Comparison of ENCODE assay signal across 1 cellular context in the genomic region with DNA sequence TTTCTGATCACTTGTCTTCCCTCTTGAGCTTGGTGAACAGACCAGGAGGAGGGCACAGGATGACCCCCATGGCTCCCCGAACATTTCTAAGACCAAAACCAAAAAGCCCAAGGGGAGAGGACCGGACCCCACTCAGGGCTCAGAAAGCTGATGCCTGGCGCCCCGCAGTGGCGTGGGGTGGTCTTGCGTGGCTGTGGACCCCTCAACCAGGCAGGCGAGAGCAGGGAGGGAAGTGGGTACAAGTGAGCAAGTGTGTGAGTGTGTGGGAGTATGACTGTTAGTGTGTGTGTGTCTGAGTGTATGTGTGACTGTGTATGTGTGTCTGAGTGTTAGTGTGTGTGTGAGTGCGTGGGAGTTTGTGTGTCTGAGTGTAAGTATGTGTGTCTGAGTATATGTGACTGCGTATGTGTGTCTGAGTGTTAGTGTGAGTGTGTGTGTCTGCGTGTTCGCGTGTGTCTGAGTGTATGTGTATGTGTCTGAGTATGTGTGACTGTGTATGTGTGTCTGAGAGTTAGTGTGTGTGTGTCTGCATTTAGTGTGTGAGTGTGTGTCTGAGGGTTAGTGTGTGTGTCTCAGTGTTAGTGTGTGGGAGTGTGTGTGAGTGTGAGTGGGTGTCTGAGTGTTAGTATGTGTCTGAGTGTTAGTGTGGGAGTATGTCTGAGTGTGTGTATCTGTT.
TF ChIP-seq lines count a peak whose summit lies in the region.

No MANE protein-coding gene starts in this region.

TF ChIP-seq in K562, 482 proteins besides CTCF, POLR2A, EP300 and RAD21 (continued from another document and continues in another):
- TF ChIP-seq RBM25 (IDR thresholded peaks at IDR 0.05; ENCODE audit: low read depth, low read length, severe bottlenecking): no peak
- TF ChIP-seq, protein P1, sequence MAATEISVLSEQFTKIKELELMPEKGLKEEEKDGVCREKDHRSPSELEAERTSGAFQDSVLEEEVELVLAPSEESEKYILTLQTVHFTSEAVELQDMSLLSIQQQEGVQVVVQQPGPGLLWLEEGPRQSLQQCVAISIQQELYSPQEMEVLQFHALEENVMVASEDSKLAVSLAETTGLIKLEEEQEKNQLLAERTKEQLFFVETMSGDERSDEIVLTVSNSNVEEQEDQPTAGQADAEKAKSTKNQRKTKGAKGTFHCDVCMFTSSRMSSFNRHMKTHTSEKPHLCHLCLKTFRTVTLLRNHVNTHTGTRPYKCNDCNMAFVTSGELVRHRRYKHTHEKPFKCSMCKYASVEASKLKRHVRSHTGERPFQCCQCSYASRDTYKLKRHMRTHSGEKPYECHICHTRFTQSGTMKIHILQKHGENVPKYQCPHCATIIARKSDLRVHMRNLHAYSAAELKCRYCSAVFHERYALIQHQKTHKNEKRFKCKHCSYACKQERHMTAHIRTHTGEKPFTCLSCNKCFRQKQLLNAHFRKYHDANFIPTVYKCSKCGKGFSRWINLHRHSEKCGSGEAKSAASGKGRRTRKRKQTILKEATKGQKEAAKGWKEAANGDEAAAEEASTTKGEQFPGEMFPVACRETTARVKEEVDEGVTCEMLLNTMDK (IDR thresholded peaks at IDR 0.05; ENCODE audit: borderline replicate concordance, insufficient read depth, low read depth, low read length, poor library complexity, severe bottlenecking): no peak
- no peak for TF ChIP-seq LCOR (CRISPR knock-in tag; IDR thresholded peaks at IDR 0.05)
- no peak for TF ChIP-seq BACH1 (tag; IDR thresholded peaks at IDR 0.05)
- no peak for TF ChIP-seq ZNF212 (CRISPR knock-in tag; IDR thresholded peaks at IDR 0.05)
- TF ChIP-seq, protein P2, sequence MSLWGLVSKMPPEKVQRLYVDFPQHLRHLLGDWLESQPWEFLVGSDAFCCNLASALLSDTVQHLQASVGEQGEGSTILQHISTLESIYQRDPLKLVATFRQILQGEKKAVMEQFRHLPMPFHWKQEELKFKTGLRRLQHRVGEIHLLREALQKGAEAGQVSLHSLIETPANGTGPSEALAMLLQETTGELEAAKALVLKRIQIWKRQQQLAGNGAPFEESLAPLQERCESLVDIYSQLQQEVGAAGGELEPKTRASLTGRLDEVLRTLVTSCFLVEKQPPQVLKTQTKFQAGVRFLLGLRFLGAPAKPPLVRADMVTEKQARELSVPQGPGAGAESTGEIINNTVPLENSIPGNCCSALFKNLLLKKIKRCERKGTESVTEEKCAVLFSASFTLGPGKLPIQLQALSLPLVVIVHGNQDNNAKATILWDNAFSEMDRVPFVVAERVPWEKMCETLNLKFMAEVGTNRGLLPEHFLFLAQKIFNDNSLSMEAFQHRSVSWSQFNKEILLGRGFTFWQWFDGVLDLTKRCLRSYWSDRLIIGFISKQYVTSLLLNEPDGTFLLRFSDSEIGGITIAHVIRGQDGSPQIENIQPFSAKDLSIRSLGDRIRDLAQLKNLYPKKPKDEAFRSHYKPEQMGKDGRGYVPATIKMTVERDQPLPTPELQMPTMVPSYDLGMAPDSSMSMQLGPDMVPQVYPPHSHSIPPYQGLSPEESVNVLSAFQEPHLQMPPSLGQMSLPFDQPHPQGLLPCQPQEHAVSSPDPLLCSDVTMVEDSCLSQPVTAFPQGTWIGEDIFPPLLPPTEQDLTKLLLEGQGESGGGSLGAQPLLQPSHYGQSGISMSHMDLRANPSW (CRISPR knock-in tag; IDR thresholded peaks at IDR 0.05): no peak
- peak; percentile 90; the same call in 1 of the 2 replicates for TF ChIP-seq TSC22D4 (tag; IDR thresholded peaks at IDR 0.05)
- peak; percentile 81; the same call in 1 of the 2 replicates for TF ChIP-seq SAFB (IDR thresholded peaks at IDR 0.05; ENCODE audit: borderline replicate concordance, low read depth, low read length)
- TF ChIP-seq, protein P3, sequence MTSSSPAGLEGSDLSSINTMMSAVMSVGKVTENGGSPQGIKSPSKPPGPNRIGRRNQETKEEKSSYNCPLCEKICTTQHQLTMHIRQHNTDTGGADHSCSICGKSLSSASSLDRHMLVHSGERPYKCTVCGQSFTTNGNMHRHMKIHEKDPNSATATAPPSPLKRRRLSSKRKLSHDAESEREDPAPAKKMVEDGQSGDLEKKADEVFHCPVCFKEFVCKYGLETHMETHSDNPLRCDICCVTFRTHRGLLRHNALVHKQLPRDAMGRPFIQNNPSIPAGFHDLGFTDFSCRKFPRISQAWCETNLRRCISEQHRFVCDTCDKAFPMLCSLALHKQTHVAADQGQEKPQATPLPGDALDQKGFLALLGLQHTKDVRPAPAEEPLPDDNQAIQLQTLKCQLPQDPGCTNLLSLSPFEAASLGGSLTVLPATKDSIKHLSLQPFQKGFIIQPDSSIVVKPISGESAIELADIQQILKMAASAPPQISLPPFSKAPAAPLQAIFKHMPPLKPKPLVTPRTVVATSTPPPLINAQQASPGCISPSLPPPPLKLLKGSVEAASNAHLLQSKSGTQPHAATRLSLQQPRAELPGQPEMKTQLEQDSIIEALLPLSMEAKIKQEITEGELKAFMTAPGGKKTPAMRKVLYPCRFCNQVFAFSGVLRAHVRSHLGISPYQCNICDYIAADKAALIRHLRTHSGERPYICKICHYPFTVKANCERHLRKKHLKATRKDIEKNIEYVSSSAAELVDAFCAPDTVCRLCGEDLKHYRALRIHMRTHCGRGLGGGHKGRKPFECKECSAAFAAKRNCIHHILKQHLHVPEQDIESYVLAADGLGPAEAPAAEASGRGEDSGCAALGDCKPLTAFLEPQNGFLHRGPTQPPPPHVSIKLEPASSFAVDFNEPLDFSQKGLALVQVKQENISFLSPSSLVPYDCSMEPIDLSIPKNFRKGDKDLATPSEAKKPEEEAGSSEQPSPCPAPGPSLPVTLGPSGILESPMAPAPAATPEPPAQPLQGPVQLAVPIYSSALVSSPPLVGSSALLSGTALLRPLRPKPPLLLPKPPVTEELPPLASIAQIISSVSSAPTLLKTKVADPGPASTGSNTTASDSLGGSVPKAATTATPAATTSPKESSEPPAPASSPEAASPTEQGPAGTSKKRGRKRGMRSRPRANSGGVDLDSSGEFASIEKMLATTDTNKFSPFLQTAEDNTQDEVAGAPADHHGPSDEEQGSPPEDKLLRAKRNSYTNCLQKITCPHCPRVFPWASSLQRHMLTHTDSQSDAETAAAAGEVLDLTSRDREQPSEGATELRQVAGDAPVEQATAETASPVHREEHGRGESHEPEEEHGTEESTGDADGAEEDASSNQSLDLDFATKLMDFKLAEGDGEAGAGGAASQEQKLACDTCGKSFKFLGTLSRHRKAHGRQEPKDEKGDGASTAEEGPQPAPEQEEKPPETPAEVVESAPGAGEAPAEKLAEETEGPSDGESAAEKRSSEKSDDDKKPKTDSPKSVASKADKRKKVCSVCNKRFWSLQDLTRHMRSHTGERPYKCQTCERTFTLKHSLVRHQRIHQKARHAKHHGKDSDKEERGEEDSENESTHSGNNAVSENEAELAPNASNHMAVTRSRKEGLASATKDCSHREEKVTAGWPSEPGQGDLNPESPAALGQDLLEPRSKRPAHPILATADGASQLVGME (CRISPR knock-in tag; IDR thresholded peaks at IDR 0.05): no peak
- no peak for TF ChIP-seq DNMT1 (IDR thresholded peaks at IDR 0.05)
- TF ChIP-seq ATF1 (CRISPR knock-in tag; IDR thresholded peaks at IDR 0.05): no peak
- no peak for TF ChIP-seq ATF1 (tag; IDR thresholded peaks at IDR 0.05)
- TF ChIP-seq, protein P4, sequence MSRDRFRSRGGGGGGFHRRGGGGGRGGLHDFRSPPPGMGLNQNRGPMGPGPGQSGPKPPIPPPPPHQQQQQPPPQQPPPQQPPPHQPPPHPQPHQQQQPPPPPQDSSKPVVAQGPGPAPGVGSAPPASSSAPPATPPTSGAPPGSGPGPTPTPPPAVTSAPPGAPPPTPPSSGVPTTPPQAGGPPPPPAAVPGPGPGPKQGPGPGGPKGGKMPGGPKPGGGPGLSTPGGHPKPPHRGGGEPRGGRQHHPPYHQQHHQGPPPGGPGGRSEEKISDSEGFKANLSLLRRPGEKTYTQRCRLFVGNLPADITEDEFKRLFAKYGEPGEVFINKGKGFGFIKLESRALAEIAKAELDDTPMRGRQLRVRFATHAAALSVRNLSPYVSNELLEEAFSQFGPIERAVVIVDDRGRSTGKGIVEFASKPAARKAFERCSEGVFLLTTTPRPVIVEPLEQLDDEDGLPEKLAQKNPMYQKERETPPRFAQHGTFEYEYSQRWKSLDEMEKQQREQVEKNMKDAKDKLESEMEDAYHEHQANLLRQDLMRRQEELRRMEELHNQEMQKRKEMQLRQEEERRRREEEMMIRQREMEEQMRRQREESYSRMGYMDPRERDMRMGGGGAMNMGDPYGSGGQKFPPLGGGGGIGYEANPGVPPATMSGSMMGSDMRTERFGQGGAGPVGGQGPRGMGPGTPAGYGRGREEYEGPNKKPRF (IDR thresholded peaks at IDR 0.05; ENCODE audit: low read depth, low read length): no peak
- no peak for TF ChIP-seq KAT7 (CRISPR knock-in tag; IDR thresholded peaks at IDR 0.05; ENCODE audit: borderline replicate concordance)
- no peak for TF ChIP-seq HDAC6 (IDR thresholded peaks at IDR 0.05; ENCODE audit: low read depth, low read length)
- no peak for TF ChIP-seq ZNF584 (CRISPR knock-in tag; IDR thresholded peaks at IDR 0.05; ENCODE audit: low read depth)
- no peak for TF ChIP-seq CCAR2 (IDR thresholded peaks at IDR 0.05; ENCODE audit: low read depth, low read length)
- TF ChIP-seq MTF1 (CRISPR knock-in tag; IDR thresholded peaks at IDR 0.05; ENCODE audit: borderline replicate concordance): no peak
- 0 out of 2 replicates have a peak, but pooled peaks have one; percentile 43 for TF ChIP-seq HDGF (IDR thresholded peaks at IDR 0.05)
- TF ChIP-seq, protein P5, sequence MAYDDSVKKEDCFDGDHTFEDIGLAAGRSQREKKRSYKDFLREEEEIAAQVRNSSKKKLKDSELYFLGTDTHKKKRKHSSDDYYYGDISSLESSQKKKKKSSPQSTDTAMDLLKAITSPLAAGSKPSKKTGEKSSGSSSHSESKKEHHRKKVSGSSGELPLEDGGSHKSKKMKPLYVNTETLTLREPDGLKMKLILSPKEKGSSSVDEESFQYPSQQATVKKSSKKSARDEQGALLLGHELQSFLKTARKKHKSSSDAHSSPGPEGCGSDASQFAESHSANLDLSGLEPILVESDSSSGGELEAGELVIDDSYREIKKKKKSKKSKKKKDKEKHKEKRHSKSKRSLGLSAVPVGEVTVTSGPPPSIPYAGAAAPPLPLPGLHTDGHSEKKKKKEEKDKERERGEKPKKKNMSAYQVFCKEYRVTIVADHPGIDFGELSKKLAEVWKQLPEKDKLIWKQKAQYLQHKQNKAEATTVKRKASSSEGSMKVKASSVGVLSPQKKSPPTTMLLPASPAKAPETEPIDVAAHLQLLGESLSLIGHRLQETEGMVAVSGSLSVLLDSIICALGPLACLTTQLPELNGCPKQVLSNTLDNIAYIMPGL (CRISPR knock-in tag; IDR thresholded peaks at IDR 0.05): no peak
- TF ChIP-seq ARID2 (IDR thresholded peaks at IDR 0.05): 0 out of 2 replicates have a peak, but pooled peaks have one; percentile 38
- TF ChIP-seq NR2F6 (CRISPR knock-in tag; IDR thresholded peaks at IDR 0.05): no peak
- no peak for TF ChIP-seq ZZZ3 (IDR thresholded peaks at IDR 0.05)
- 0 out of 2 replicates have a peak, but pooled peaks have one; percentile 36 for TF ChIP-seq PHB2 (IDR thresholded peaks at IDR 0.05; ENCODE audit: low read depth)
- no peak for TF ChIP-seq ZNF143 (CRISPR knock-in tag; IDR thresholded peaks at IDR 0.05)
- no peak for TF ChIP-seq MAFF (IDR thresholded peaks at IDR 0.05; ENCODE audit: low read length)
- TF ChIP-seq, protein P6, sequence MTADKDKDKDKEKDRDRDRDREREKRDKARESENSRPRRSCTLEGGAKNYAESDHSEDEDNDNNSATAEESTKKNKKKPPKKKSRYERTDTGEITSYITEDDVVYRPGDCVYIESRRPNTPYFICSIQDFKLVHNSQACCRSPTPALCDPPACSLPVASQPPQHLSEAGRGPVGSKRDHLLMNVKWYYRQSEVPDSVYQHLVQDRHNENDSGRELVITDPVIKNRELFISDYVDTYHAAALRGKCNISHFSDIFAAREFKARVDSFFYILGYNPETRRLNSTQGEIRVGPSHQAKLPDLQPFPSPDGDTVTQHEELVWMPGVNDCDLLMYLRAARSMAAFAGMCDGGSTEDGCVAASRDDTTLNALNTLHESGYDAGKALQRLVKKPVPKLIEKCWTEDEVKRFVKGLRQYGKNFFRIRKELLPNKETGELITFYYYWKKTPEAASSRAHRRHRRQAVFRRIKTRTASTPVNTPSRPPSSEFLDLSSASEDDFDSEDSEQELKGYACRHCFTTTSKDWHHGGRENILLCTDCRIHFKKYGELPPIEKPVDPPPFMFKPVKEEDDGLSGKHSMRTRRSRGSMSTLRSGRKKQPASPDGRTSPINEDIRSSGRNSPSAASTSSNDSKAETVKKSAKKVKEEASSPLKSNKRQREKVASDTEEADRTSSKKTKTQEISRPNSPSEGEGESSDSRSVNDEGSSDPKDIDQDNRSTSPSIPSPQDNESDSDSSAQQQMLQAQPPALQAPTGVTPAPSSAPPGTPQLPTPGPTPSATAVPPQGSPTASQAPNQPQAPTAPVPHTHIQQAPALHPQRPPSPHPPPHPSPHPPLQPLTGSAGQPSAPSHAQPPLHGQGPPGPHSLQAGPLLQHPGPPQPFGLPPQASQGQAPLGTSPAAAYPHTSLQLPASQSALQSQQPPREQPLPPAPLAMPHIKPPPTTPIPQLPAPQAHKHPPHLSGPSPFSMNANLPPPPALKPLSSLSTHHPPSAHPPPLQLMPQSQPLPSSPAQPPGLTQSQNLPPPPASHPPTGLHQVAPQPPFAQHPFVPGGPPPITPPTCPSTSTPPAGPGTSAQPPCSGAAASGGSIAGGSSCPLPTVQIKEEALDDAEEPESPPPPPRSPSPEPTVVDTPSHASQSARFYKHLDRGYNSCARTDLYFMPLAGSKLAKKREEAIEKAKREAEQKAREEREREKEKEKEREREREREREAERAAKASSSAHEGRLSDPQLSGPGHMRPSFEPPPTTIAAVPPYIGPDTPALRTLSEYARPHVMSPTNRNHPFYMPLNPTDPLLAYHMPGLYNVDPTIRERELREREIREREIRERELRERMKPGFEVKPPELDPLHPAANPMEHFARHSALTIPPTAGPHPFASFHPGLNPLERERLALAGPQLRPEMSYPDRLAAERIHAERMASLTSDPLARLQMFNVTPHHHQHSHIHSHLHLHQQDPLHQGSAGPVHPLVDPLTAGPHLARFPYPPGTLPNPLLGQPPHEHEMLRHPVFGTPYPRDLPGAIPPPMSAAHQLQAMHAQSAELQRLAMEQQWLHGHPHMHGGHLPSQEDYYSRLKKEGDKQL (CRISPR knock-in tag; IDR thresholded peaks at IDR 0.05; ENCODE audit: borderline replicate concordance): no peak
- no peak for TF ChIP-seq SIX5 (IDR thresholded peaks at IDR 0.05; ENCODE audit: borderline replicate concordance in 1 of 2, insufficient read depth in 1 of 2, low read depth in 1 of 2, low read length in 2 of 2)
- no peak for TF ChIP-seq TFAM (CRISPR knock-in tag; conservative IDR thresholded peaks at IDR 0.05)
- no peak for TF ChIP-seq CHD4 (IDR thresholded peaks at IDR 0.05; ENCODE audit: insufficient read depth, insufficient replicate concordance, low read depth, low read length, poor library complexity, severe bottlenecking)
- TF ChIP-seq, protein P7, sequence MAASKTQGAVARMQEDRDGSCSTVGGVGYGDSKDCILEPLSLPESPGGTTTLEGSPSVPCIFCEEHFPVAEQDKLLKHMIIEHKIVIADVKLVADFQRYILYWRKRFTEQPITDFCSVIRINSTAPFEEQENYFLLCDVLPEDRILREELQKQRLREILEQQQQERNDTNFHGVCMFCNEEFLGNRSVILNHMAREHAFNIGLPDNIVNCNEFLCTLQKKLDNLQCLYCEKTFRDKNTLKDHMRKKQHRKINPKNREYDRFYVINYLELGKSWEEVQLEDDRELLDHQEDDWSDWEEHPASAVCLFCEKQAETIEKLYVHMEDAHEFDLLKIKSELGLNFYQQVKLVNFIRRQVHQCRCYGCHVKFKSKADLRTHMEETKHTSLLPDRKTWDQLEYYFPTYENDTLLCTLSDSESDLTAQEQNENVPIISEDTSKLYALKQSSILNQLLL (CRISPR knock-in tag; IDR thresholded peaks at IDR 0.05; ENCODE audit: borderline replicate concordance): no peak
- TF ChIP-seq LARP7 (IDR thresholded peaks at IDR 0.05): peak; percentile 78; the same call in 1 of the 2 replicates
